20 cellular contexts compared by ENCODE assay signal in genomic region chr1:45037456-45037855, GRCh38. TPM values are rescaled to one million over a fixed set of nuclear protein-coding genes. Genes with fewer than 3 reads are reported as not detected.
DNase-seq lines count a peak whose midpoint lies in the region; ATAC-seq, FAIRE-seq and TF ChIP-seq lines count a peak whose summit lies in the region.
"Had no signal": no experiment of that assay in that cellular context is flagged by ENCODE, and none has a peak within 500 bp of the region (broad histone marks: within the 10 kb centered on the region; RNA-seq: fewer than 3 reads in every experiment).

No MANE protein-coding gene starts in this region.

- H4K20me1 ChIP-seq in SU-DHL-6 (ENCODE audit: low read depth, low read length) = no peaks in the 10 kb centered on the region

- no peaks in the 10 kb centered on the region for H3K27me3 ChIP-seq in SU-DHL-6 (ENCODE audit: low read length)
- H3K27me3 ChIP-seq: heart right ventricle, neural progenitor cell had no signal

- H3K9me3 Mint-ChIP-seq in activated naive CD8-positive, alpha-beta T cell treated with anti-CD3 and anti-CD28 coated beads, Interleukin-2, amount 10 ng/mL, durations not matched to agents 7 days and 5 days = no peaks in the 10 kb centered on the region
- H3K9me3 Mint-ChIP-seq in activated naive CD8-positive, alpha-beta T cell treated with anti-CD3 and anti-CD28 coated beads for 36 hours = no peaks in the 10 kb centered on the region
- H3K9me3 Mint-ChIP-seq: dendritic cell treated with granulocyte-macrophage colony-stimulating factor and Interleukin-4, amounts not matched to agents 40 ng/mL and 50 ng/mL, for 4 days; neural progenitor cell had no signal

- no peak overlapping the region for H3K27ac ChIP-seq in SU-DHL-6 (ENCODE audit: low read depth, low read length)
- H3K27ac ChIP-seq: heart right ventricle, neural progenitor cell had no signal

- no peaks in the 10 kb centered on the region for H3K9me3 ChIP-seq in SU-DHL-6 (ENCODE audit: insufficient read depth, low read length)
- H3K9me3 ChIP-seq: Caco-2, HAP-1, heart right ventricle had no signal

- no peaks in the 10 kb centered on the region for H3K79me2 ChIP-seq in SU-DHL-6 (ENCODE audit: insufficient read depth, low read length)

- no peak overlapping the region for H3K9ac ChIP-seq in SU-DHL-6 (ENCODE audit: low read length)
- H3K9ac ChIP-seq: neural progenitor cell had no signal

- H3K27me3 Mint-ChIP-seq in activated naive CD8-positive, alpha-beta T cell treated with anti-CD3 and anti-CD28 coated beads, Interleukin-2, amount 10 ng/mL, durations not matched to agents 7 days and 5 days = no peaks in the 10 kb centered on the region
- no peaks in the 10 kb centered on the region for H3K27me3 Mint-ChIP-seq in activated naive CD8-positive, alpha-beta T cell treated with anti-CD3 and anti-CD28 coated beads for 36 hours
- H3K27me3 Mint-ChIP-seq: dendritic cell treated with granulocyte-macrophage colony-stimulating factor and Interleukin-4, amounts not matched to agents 40 ng/mL and 50 ng/mL, for 4 days had no signal

- H2AFZ ChIP-seq in SU-DHL-6 (ENCODE audit: low read depth, low read length, severe bottlenecking) = peak overlapping the region; percentile 35
- H2AFZ ChIP-seq: neural progenitor cell had no signal

- no peaks in the 10 kb centered on the region for H3K9me2 ChIP-seq in SU-DHL-6 (replicated peaks; ENCODE audit: insufficient read depth, low read length)

- DNase-seq in activated naive CD8-positive, alpha-beta T cell treated with anti-CD3 and anti-CD28 coated beads, Interleukin-2, amount 10 ng/mL, durations not matched to agents 7 days and 5 days = no peak
- no peak for DNase-seq in activated naive CD8-positive, alpha-beta T cell treated with anti-CD3 and anti-CD28 coated beads for 36 hours
- DNase-seq in GM12891 (ENCODE audit: insufficient read length, low spot score) = no peak
- no peak for DNase-seq in omental fat pad (ENCODE audit: low spot score)
- DNase-seq in NCI-H446 treated with DMSO at 0.1 percent for 48 hours (lab: John Stamatoyannopoulos, UW) = no peak
- DNase-seq in NCI-H1092 (lab: John Stamatoyannopoulos, UW) = no peak
- DNase-seq: Caco-2, GF-D8, heart right ventricle, kidney, mesendoderm, NCI-H1694 treated with DMSO at 0.1 percent for 48 hours, NCI-H510A, SHP77 treated with DMSO at 0.1 percent for 48 hours had no signal

- no peak overlapping the region for H3K27ac Mint-ChIP-seq in activated naive CD8-positive, alpha-beta T cell treated with anti-CD3 and anti-CD28 coated beads, Interleukin-2, amount 10 ng/mL, durations not matched to agents 7 days and 5 days
- no peak overlapping the region for H3K27ac Mint-ChIP-seq in activated naive CD8-positive, alpha-beta T cell treated with anti-CD3 and anti-CD28 coated beads for 36 hours
- H3K27ac Mint-ChIP-seq: dendritic cell treated with granulocyte-macrophage colony-stimulating factor and Interleukin-4, amounts not matched to agents 40 ng/mL and 50 ng/mL, for 4 days; neural progenitor cell had no signal

- POLR2A ChIA-PET in activated naive CD8-positive, alpha-beta T cell treated with anti-CD3 and anti-CD28 coated beads, Interleukin-2, amount 10 ng/mL, durations not matched to agents 7 days and 5 days (lab: Charles Lee) = no interaction called here

- H3K36me3 Mint-ChIP-seq in activated naive CD8-positive, alpha-beta T cell treated with anti-CD3 and anti-CD28 coated beads, Interleukin-2, amount 10 ng/mL, durations not matched to agents 7 days and 5 days = peaks cover 6% of the 10 kb centered on the region
- H3K36me3 Mint-ChIP-seq in activated naive CD8-positive, alpha-beta T cell treated with anti-CD3 and anti-CD28 coated beads for 36 hours = no peaks in the 10 kb centered on the region

- H3K4me1 Mint-ChIP-seq in activated naive CD8-positive, alpha-beta T cell treated with anti-CD3 and anti-CD28 coated beads, Interleukin-2, amount 10 ng/mL, durations not matched to agents 7 days and 5 days = peaks cover 20% of the 10 kb centered on the region
- H3K4me1 Mint-ChIP-seq in activated naive CD8-positive, alpha-beta T cell treated with anti-CD3 and anti-CD28 coated beads for 36 hours = peaks cover 14% of the 10 kb centered on the region
- H3K4me1 Mint-ChIP-seq: neural progenitor cell had no signal

- no peak overlapping the region for H3K4me2 ChIP-seq in SU-DHL-6 (ENCODE audit: low read depth, low read length, poor library complexity, severe bottlenecking)
- H3K4me2 ChIP-seq: neural progenitor cell had no signal

- H3F3A ChIP-seq in SU-DHL-6 (ENCODE audit: insufficient read depth) = no peaks in the 10 kb centered on the region

- TF ChIP-seq POLR2A in GM12891 (IDR thresholded peaks at IDR 0.05; ENCODE audit: low read depth, low read length) = no peak

- H3K4me3 ChIP-seq in SU-DHL-6 (ENCODE audit: insufficient read depth, low read length, poor library complexity, severe bottlenecking) = no peak overlapping the region
- H3K4me3 ChIP-seq: HAP-1, heart right ventricle, neural progenitor cell had no signal

- ATAC-seq in activated naive CD8-positive, alpha-beta T cell treated with anti-CD3 and anti-CD28 coated beads, Interleukin-2, amount 10 ng/mL, durations not matched to agents 7 days and 5 days (ENCODE audit: low read depth) = peak; percentile 26
- ATAC-seq in esophagus mucosa = peak; percentile 64
- ATAC-seq in omental fat pad (ENCODE audit: low FRiP score) = no peak
- ATAC-seq: heart right ventricle had no signal

- TF ChIP-seq CTCF in SU-DHL-6 (IDR thresholded peaks at IDR 0.05; ENCODE audit: insufficient read depth, low read length, poor library complexity, severe bottlenecking) = no peak
- TF ChIP-seq CTCF in omental fat pad (IDR thresholded peaks at IDR 0.05) = no peak

- no peaks in the 10 kb centered on the region for H3K36me3 ChIP-seq in SU-DHL-6 (ENCODE audit: low read length)
- H3K36me3 ChIP-seq: HAP-1, neural progenitor cell had no signal

- no peak overlapping the region for H3K4me3 Mint-ChIP-seq in activated naive CD8-positive, alpha-beta T cell treated with anti-CD3 and anti-CD28 coated beads, Interleukin-2, amount 10 ng/mL, durations not matched to agents 7 days and 5 days
- no peak overlapping the region for H3K4me3 Mint-ChIP-seq in activated naive CD8-positive, alpha-beta T cell treated with anti-CD3 and anti-CD28 coated beads for 36 hours
- H3K4me3 Mint-ChIP-seq: dendritic cell treated with granulocyte-macrophage colony-stimulating factor and Interleukin-4, amounts not matched to agents 40 ng/mL and 50 ng/mL, for 4 days; neural progenitor cell had no signal

- FAIRE-seq in GM12891 (lab: Jason Lieb, UNC) = no peak
- FAIRE-seq: HTR-8/SVneo, kidney had no signal

TF ChIP-seq in GM12891, 5 proteins besides CTCF, POLR2A, EP300 and RAD21:
- TF ChIP-seq POU2F2 (IDR thresholded peaks at IDR 0.05; ENCODE audit: low read depth, low read length) (no peak), SPI1 (IDR thresholded peaks at IDR 0.05; ENCODE audit: low read depth, low read length) (no peak), TAF1 (IDR thresholded peaks at IDR 0.05; ENCODE audit: low read depth, low read length) (no peak), PAX5 (IDR thresholded peaks at IDR 0.05; ENCODE audit: insufficient read depth, low read length, severe bottlenecking) (no peak), POLR2AphosphoS5 (IDR thresholded peaks at IDR 0.05; ENCODE audit: low read depth, low read length) (no peak)

RNA-seq across cellular contexts. Expression of gene UROD, which starts 25.4 kb away (rescaled TPM):
- 10 to 100 TPM; 71.7 to 79.2 TPM for total RNA-seq in activated naive CD8-positive, alpha-beta T cell treated with anti-CD3 and anti-CD28 coated beads, Interleukin-2, amount 10 ng/mL, durations not matched to agents 7 days and 5 days
- 100 to 1,000 TPM; 158 to 164 TPM for total RNA-seq in activated naive CD8-positive, alpha-beta T cell treated with anti-CD3 and anti-CD28 coated beads for 36 hours
- total RNA-seq in esophagus mucosa = 47.5 TPM
- 79.5 TPM for polyA plus RNA-seq in GM12891 (2012; ENCODE audit: low read depth, missing spikeins)
- 10 to 100 TPM; 65.6 to 79.4 (median 76.2) TPM for total RNA-seq in omental fat pad

RNA-seq across cellular contexts. Expression of gene HECTD3, which starts 26.3 kb away (rescaled TPM):
- 10 to 100 TPM; 44.2 to 44.9 TPM for total RNA-seq in activated naive CD8-positive, alpha-beta T cell treated with anti-CD3 and anti-CD28 coated beads, Interleukin-2, amount 10 ng/mL, durations not matched to agents 7 days and 5 days
- total RNA-seq in activated naive CD8-positive, alpha-beta T cell treated with anti-CD3 and anti-CD28 coated beads for 36 hours = 10 to 100 TPM; 23.4 to 23.5 TPM
- total RNA-seq in esophagus mucosa (22.6 TPM), omental fat pad (10 to 100 TPM; 27.1 to 43.2 (median 38.1) TPM)
- polyA plus RNA-seq in GM12891 (2012; ENCODE audit: low read depth, missing spikeins) = 21.8 TPM

RNA-seq across cellular contexts. Expression of gene EIF2B3, which starts 51.1 kb away (rescaled TPM):
- 10 to 100 TPM; 22.8 to 23.0 TPM for total RNA-seq in activated naive CD8-positive, alpha-beta T cell treated with anti-CD3 and anti-CD28 coated beads, Interleukin-2, amount 10 ng/mL, durations not matched to agents 7 days and 5 days
- 10 to 100 TPM; 50.4 to 50.8 TPM for total RNA-seq in activated naive CD8-positive, alpha-beta T cell treated with anti-CD3 and anti-CD28 coated beads for 36 hours
- total RNA-seq in esophagus mucosa (22.0 TPM), omental fat pad (10 to 100 TPM; 25.2 to 29.8 (median 26.6) TPM)
- polyA plus RNA-seq in GM12891 (2012; ENCODE audit: low read depth, missing spikeins) = 26.4 TPM
